Comparison of ENCODE assay signal across 8 cellular contexts in genomic region chr6:44126320-44127149, GRCh38. TPM values are rescaled to one million over a fixed set of nuclear protein-coding genes. Genes with fewer than 3 reads are reported as not detected.
DNase-seq lines count a peak whose midpoint lies in the region; ATAC-seq and TF ChIP-seq lines count a peak whose summit lies in the region.

No MANE protein-coding gene starts in this region.

- TSS peak; percentile 55 for BruUV-seq in PC-9 (replicated peaks; lab: Mats Ljungman, UMichigan)

- H3F3A ChIP-seq in PC-9 (ENCODE audit: insufficient read depth, low read depth) (peaks cover 23% of the 10 kb centered on the region; the same call in 1 of the 2 replicates), neural progenitor cell (ENCODE audit: low read depth) (peaks cover 5% of the 10 kb centered on the region)

- peak overlapping the region; percentile 94 for H3K27ac Mint-ChIP-seq in activated T-helper 1 cell treated with anti-CD3 and anti-CD28 coated beads, Interleukin-12 subunit alpha, Interleukin-12 subunit beta, Interleukin-2, Interleukin-4 antibody, amounts not matched to agents 30 ng/mL and 10 ng/mL and 1 ng/mL, durations not matched to agents 14 hours and 24 hours and 36 hours
- H3K27ac Mint-ChIP-seq in neural progenitor cell, result peak overlapping the region; percentile 95

- no peaks in the 10 kb centered on the region for H3K9me3 Mint-ChIP-seq in activated T-helper 1 cell treated with anti-CD3 and anti-CD28 coated beads, Interleukin-12 subunit alpha, Interleukin-12 subunit beta, Interleukin-2, Interleukin-4 antibody, amounts not matched to agents 30 ng/mL and 10 ng/mL and 1 ng/mL, durations not matched to agents 14 hours and 24 hours and 36 hours
- no peaks in the 10 kb centered on the region for H3K9me3 Mint-ChIP-seq in neural progenitor cell

- H3K4me3 ChIP-seq in PC-9 (peak overlapping the region; percentile 73), fibroblast of the aortic adventitia (ENCODE audit: low read depth, low read length) (peak overlapping the region; percentile 82), neural progenitor cell (peak overlapping the region; percentile 70), subcutaneous abdominal adipose tissue (ENCODE audit: low read depth in 1 of 5, low read length in 5 of 5) (peak overlapping the region; percentile 75 to 84 (median 78))

- no peaks in the 10 kb centered on the region for H3K9me2 ChIP-seq in PC-9 (ENCODE audit: insufficient read depth)

- H4K20me1 ChIP-seq in PC-9 (ENCODE audit: insufficient read depth), result peaks cover 47% of the 10 kb centered on the region
- H4K20me1 ChIP-seq in neural progenitor cell (ENCODE audit: low read depth), result peaks cover 58% of the 10 kb centered on the region

- peak overlapping the region; percentile 81 for H2AFZ ChIP-seq in PC-9
- no peak overlapping the region for H2AFZ ChIP-seq in neural progenitor cell (replicated peaks)

- peak overlapping the region; percentile 99 for H3K4me2 ChIP-seq in PC-9
- peak overlapping the region; percentile 94 for H3K4me2 ChIP-seq in neural progenitor cell

- DNase-seq in SKM-1 treated with dmso at 0.1 percent for 144 hours (lab: John Stamatoyannopoulos, UW; ENCODE audit: unreplicated experiment) (peak; percentile 33), SKM-1 (lab: John Stamatoyannopoulos, UW; ENCODE audit: unreplicated experiment) (no peak), PC-9 (peak; percentile 46 to 50), fibroblast of the aortic adventitia (ENCODE audit: low read depth) (peak; percentile 67), neural progenitor cell (ENCODE audit: low spot score) (peak; percentile 85)
- peak; percentile 71 for DNase-seq in activated T-helper 1 cell treated with anti-CD3 and anti-CD28 coated beads, Interleukin-12 subunit alpha, Interleukin-12 subunit beta, Interleukin-2, Interleukin-4 antibody, amounts not matched to agents 30 ng/mL and 10 ng/mL and 1 ng/mL, durations not matched to agents 14 hours and 24 hours and 36 hours (ENCODE audit: low spot score)

- no peaks in the 10 kb centered on the region for H3K27me3 ChIP-seq in PC-9 (ENCODE audit: insufficient read depth, low read depth)
- no peaks in the 10 kb centered on the region for H3K27me3 ChIP-seq in neural progenitor cell
- H3K27me3 ChIP-seq in subcutaneous abdominal adipose tissue (ENCODE audit: control insufficient read depth in 5 of 5, insufficient read depth in 4 of 5, low read length in 5 of 5), result no peaks in the 10 kb centered on the region

- peak overlapping the region; percentile 90 for H3K4me3 Mint-ChIP-seq in activated T-helper 1 cell treated with anti-CD3 and anti-CD28 coated beads, Interleukin-12 subunit alpha, Interleukin-12 subunit beta, Interleukin-2, Interleukin-4 antibody, amounts not matched to agents 30 ng/mL and 10 ng/mL and 1 ng/mL, durations not matched to agents 14 hours and 24 hours and 36 hours
- peak overlapping the region; percentile 97 for H3K4me3 Mint-ChIP-seq in neural progenitor cell

- TF ChIP-seq CTCF in PC-9 (conservative IDR thresholded peaks at IDR 0.05) (no peak), fibroblast of the aortic adventitia (IDR thresholded peaks at IDR 0.05; ENCODE audit: insufficient read depth, low read length) (no peak), neural progenitor cell (IDR thresholded peaks at IDR 0.05) (no peak)

- peak overlapping the region; percentile 63 for H3K9ac ChIP-seq in neural progenitor cell
- peak overlapping the region; percentile 63 to 91 (median 70) for H3K9ac ChIP-seq in subcutaneous abdominal adipose tissue (ENCODE audit: low read length in 5 of 5)

- H3K4me1 ChIP-seq in PC-9 (replicated peaks; ENCODE audit: insufficient read depth) (peaks cover 45% of the 10 kb centered on the region), neural progenitor cell (peaks cover 49% of the 10 kb centered on the region), subcutaneous abdominal adipose tissue (ENCODE audit: control insufficient read depth in 5 of 5, insufficient read depth in 5 of 5, low read length in 5 of 5) (peaks cover 8 to 53% (median 42%) of the 10 kb centered on the region in 5 donors)

- 0 out of 2 replicates have a peak, but pooled peaks cover 9% of the 10 kb centered on the region for H3K36me3 ChIP-seq in PC-9 (ENCODE audit: low read depth)
- no peaks in the 10 kb centered on the region for H3K36me3 ChIP-seq in neural progenitor cell
- H3K36me3 ChIP-seq in subcutaneous abdominal adipose tissue (ENCODE audit: control insufficient read depth in 5 of 5, insufficient read depth in 5 of 5, low read length in 5 of 5), result no peaks in the 10 kb centered on the region

- intact Hi-C loops in PC-9 (cut with micrococcal nuclease; ENCODE audit: unreplicated experiment), result loop anchor here (1.0 kb wide), 1 partner anchor 9 kb away; no protein-coding TSS in a partner anchor
- intact Hi-C loops in activated T-helper 1 cell treated with anti-CD3 and anti-CD28 coated beads, Interleukin-12 subunit alpha, Interleukin-12 subunit beta, Interleukin-2, Interleukin-4 antibody, amounts not matched to agents 30 ng/mL and 10 ng/mL and 1 ng/mL, durations not matched to agents 14 hours and 24 hours and 36 hours (cut with micrococcal nuclease), result loop anchor here (1.0 to 10.0 kb wide), 11 partner anchors 25 to 1352 kb away; partner anchors contain the start of genes CDC5L, GTPBP2, NFKBIE and VEGFA

- H3K9me3 ChIP-seq in PC-9 (ENCODE audit: insufficient read depth, low read depth) (no peaks in the 10 kb centered on the region), neural progenitor cell (ENCODE audit: low read depth) (no peaks in the 10 kb centered on the region), subcutaneous abdominal adipose tissue (ENCODE audit: control insufficient read depth in 5 of 5, low read length in 5 of 5) (no peaks in the 10 kb centered on the region)

- no peaks in the 10 kb centered on the region for H3K27me3 Mint-ChIP-seq in activated T-helper 1 cell treated with anti-CD3 and anti-CD28 coated beads, Interleukin-12 subunit alpha, Interleukin-12 subunit beta, Interleukin-2, Interleukin-4 antibody, amounts not matched to agents 30 ng/mL and 10 ng/mL and 1 ng/mL, durations not matched to agents 14 hours and 24 hours and 36 hours (ENCODE audit: insufficient read depth)
- H3K27me3 Mint-ChIP-seq in neural progenitor cell (ENCODE audit: insufficient read depth, low read depth), result peaks cover 6% of the 10 kb centered on the region

- H3K27ac ChIP-seq in PC-9 (peak overlapping the region; percentile 54), neural progenitor cell (peak overlapping the region; percentile 55), subcutaneous abdominal adipose tissue (ENCODE audit: low read depth, low read length) (peak overlapping the region; percentile 88)

- peaks cover 52% of the 10 kb centered on the region for H3K4me1 Mint-ChIP-seq in activated T-helper 1 cell treated with anti-CD3 and anti-CD28 coated beads, Interleukin-12 subunit alpha, Interleukin-12 subunit beta, Interleukin-2, Interleukin-4 antibody, amounts not matched to agents 30 ng/mL and 10 ng/mL and 1 ng/mL, durations not matched to agents 14 hours and 24 hours and 36 hours (ENCODE audit: low read depth)
- H3K4me1 Mint-ChIP-seq in neural progenitor cell, result peaks cover 54% of the 10 kb centered on the region

- peak; percentile 27 for ATAC-seq in HG03025 (IDR thresholded peaks at IDR 0.05; ENCODE audit: low FRiP score, unreplicated experiment)

- H3K79me2 ChIP-seq in PC-9 (ENCODE audit: low read depth) (peaks cover 74% of the 10 kb centered on the region), neural progenitor cell (ENCODE audit: low read depth) (peaks cover 68% of the 10 kb centered on the region)

- peaks cover 25% of the 10 kb centered on the region for H3K36me3 Mint-ChIP-seq in activated T-helper 1 cell treated with anti-CD3 and anti-CD28 coated beads, Interleukin-12 subunit alpha, Interleukin-12 subunit beta, Interleukin-2, Interleukin-4 antibody, amounts not matched to agents 30 ng/mL and 10 ng/mL and 1 ng/mL, durations not matched to agents 14 hours and 24 hours and 36 hours (ENCODE audit: low read depth)
- peaks cover 8% of the 10 kb centered on the region for H3K36me3 Mint-ChIP-seq in neural progenitor cell

- POLR2A ChIA-PET in PC-9 (lab: Charles Lee; ENCODE audit: unreplicated experiment), result no interaction called here

- CTCF ChIA-PET in PC-9 (lab: Charles Lee), result interaction anchor here (0.6 kb wide), 1 partner anchor 54 kb away, joined by 5 read pairs; no protein-coding TSS in a partner anchor

RNA-seq across cellular contexts. Expression of gene MRPL14, which starts 0.7 kb away (rescaled TPM):
- total RNA-seq in PC-9 (2021), result 96.3 and 97.9 TPM in 2 replicates
- total RNA-seq in activated T-helper 1 cell treated with anti-CD3 and anti-CD28 coated beads, Interleukin-12 subunit alpha, Interleukin-12 subunit beta, Interleukin-2, Interleukin-4 antibody, amounts not matched to agents 30 ng/mL and 10 ng/mL and 1 ng/mL, durations not matched to agents 14 hours and 24 hours and 36 hours, result 62.6 and 68.6 TPM in 2 replicates
- total RNA-seq in fibroblast of the aortic adventitia (ENCODE audit: low replicate concordance), result 9.2 and 34.5 TPM in 2 replicates
- 40.4 and 53.5 TPM in 2 replicates for total RNA-seq in neural progenitor cell (ENCODE audit: low replicate concordance)

RNA-seq across cellular contexts. Expression of gene TMEM63B, which starts 0.8 kb away (rescaled TPM):
- total RNA-seq in PC-9 (2021), result 36.1 and 38.5 TPM in 2 replicates
- 17.0 and 20.7 TPM in 2 replicates for total RNA-seq in activated T-helper 1 cell treated with anti-CD3 and anti-CD28 coated beads, Interleukin-12 subunit alpha, Interleukin-12 subunit beta, Interleukin-2, Interleukin-4 antibody, amounts not matched to agents 30 ng/mL and 10 ng/mL and 1 ng/mL, durations not matched to agents 14 hours and 24 hours and 36 hours
- total RNA-seq in fibroblast of the aortic adventitia (ENCODE audit: low replicate concordance), result 7.2 and 20.7 TPM in 2 replicates
- 25.4 and 30.8 TPM in 2 replicates for total RNA-seq in neural progenitor cell (ENCODE audit: low replicate concordance)

RNA-seq across cellular contexts. Expression of gene CAPN11, which starts 32.1 kb away (rescaled TPM):
- total RNA-seq in PC-9 (2021) (not detected in 2 replicates), fibroblast of the aortic adventitia (ENCODE audit: low replicate concordance) (not detected in 2 replicates), neural progenitor cell (ENCODE audit: low replicate concordance) (0.40 and 0.49 TPM in 2 replicates)
- total RNA-seq in activated T-helper 1 cell treated with anti-CD3 and anti-CD28 coated beads, Interleukin-12 subunit alpha, Interleukin-12 subunit beta, Interleukin-2, Interleukin-4 antibody, amounts not matched to agents 30 ng/mL and 10 ng/mL and 1 ng/mL, durations not matched to agents 14 hours and 24 hours and 36 hours, result not detected in 2 replicates
